ENCODE assay signal across 19 cellular contexts in the genomic region with DNA sequence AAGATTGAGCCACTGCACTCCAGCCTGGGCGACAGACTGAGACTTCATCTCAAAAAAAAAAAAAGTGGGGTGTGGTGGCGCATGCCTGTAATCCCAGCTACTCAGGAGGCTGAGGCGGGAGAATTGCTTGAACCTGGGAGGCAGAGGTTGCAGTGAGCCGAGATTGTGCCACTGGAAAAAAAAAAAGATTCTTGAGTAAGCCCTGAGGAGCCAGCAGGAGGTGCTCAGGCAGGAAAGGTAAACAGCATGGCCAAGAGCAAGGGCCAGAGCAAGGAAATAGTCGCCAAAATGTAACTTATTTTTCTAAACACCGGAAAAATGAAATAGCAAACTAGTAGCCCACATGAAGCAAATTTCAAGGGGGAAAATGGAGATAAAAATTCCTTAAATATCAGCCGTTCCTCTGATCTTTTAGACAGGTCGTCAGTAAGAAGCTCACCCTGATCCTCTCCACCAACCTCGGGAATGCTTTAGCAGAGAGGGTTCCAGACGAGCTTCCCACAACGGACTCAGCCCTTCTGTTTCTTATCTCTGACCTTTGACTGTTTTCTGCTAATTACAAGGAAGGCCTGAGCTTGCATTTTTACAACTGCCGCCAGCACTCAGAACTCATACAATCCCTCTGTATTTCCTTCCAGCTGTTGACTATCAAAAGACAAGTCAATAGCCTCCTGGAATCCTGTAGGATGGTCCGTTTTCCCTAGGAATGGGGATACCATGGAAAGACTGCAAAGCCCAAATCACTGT. TPM values are rescaled to one million over a fixed set of nuclear protein-coding genes. Genes with fewer than 3 reads are reported as not detected.
DNase-seq lines count a peak whose midpoint lies in the region; ATAC-seq and TF ChIP-seq lines count a peak whose summit lies in the region.
"Had no signal": no experiment of that assay in that cellular context is flagged by ENCODE, and none has a peak within 500 bp of the region (broad histone marks: within the 10 kb centered on the region; RNA-seq: fewer than 3 reads in every experiment).

No MANE protein-coding gene starts in this region.

- peaks cover 22% of the 10 kb centered on the region for H3K4me1 ChIP-seq in mucosa of descending colon (ENCODE audit: low read depth)

- TF ChIP-seq CTCF in Calu3 (IDR thresholded peaks at IDR 0.05; ENCODE audit: unreplicated experiment) (no peak), endothelial cell (IDR thresholded peaks at IDR 0.05; ENCODE audit: unreplicated experiment) (no peak), mucosa of descending colon (IDR thresholded peaks at IDR 0.05) (no peak)

- no peaks in the 10 kb centered on the region for H3K36me3 ChIP-seq in mucosa of descending colon (ENCODE audit: low read depth)
- H3K36me3 ChIP-seq: SJCRH30 had no signal

- H3K27me3 Mint-ChIP-seq in Calu3 (ENCODE audit: unreplicated experiment) (no peaks in the 10 kb centered on the region), endothelial cell (ENCODE audit: unreplicated experiment) (peaks cover 7% of the 10 kb centered on the region)
- H3K27me3 Mint-ChIP-seq: activated CD4-positive, alpha-beta T cell treated with anti-CD3 and anti-CD28 coated beads, Interleukin-2, amount 10 ng/mL, durations not matched to agents 24 days and 14 days; brain had no signal

- no peaks in the 10 kb centered on the region for H3K9me3 ChIP-seq in mucosa of descending colon
- H3K9me3 ChIP-seq: SJCRH30 had no signal

- H3K4me3 Mint-ChIP-seq in Calu3 (ENCODE audit: low read depth, unreplicated experiment) (no peak overlapping the region), endothelial cell (ENCODE audit: unreplicated experiment) (no peak overlapping the region)
- H3K4me3 Mint-ChIP-seq: activated CD4-positive, alpha-beta T cell treated with anti-CD3 and anti-CD28 coated beads, Interleukin-2, amount 10 ng/mL, durations not matched to agents 24 days and 14 days; activated naive CD4-positive, alpha-beta T cell treated with anti-CD3 and anti-CD28 coated beads for 36 hours; brain had no signal

- H3K36me3 Mint-ChIP-seq in Calu3 (ENCODE audit: insufficient read depth, unreplicated experiment) (no peaks in the 10 kb centered on the region), endothelial cell (ENCODE audit: low read depth, unreplicated experiment) (peaks cover 7% of the 10 kb centered on the region)
- H3K36me3 Mint-ChIP-seq: brain had no signal

- no TSS peak for BruUV-seq in Calu3 (replicated peaks; lab: Mats Ljungman, UMichigan)

- peak; percentile 75 for ATAC-seq in mucosa of descending colon
- ATAC-seq in GM21528 (IDR thresholded peaks at IDR 0.05; ENCODE audit: low FRiP score, unreplicated experiment): no peak

- peaks cover 28% of the 10 kb centered on the region for H3K4me1 Mint-ChIP-seq in Calu3 (ENCODE audit: low read depth, unreplicated experiment)
- peaks cover 65% of the 10 kb centered on the region for H3K4me1 Mint-ChIP-seq in endothelial cell (ENCODE audit: unreplicated experiment)

- intact Hi-C loops in Calu3 (cut with micrococcal nuclease; ENCODE audit: unreplicated experiment): loop anchor here (10.0 kb wide), 1 partner anchor 249 kb away; no protein-coding TSS in a partner anchor
- intact Hi-C loops in mucosa of descending colon (cut with DNase I, micrococcal nuclease): no loop called here

- DNase-seq in Calu3 (no peak), LoVo (ENCODE audit: low spot score) (peak; percentile 76), endothelial cell (ENCODE audit: low spot score) (peak; percentile 8), mucosa of descending colon (peak in 1 of 3 donors; percentile 62), GOT3 (lab: John Stamatoyannopoulos, UW) (no peak), HCEC 1CT (no peak), HUDEP-2 (lab: John Stamatoyannopoulos, UW; ENCODE audit: unreplicated experiment in 76 of 76) (no peak)
- DNase-seq: activated naive CD4-positive, alpha-beta T cell treated with anti-CD3 and anti-CD28 coated beads for 36 hours; activated T-cell treated with anti-CD3 and anti-CD28 coated beads for 4 hours; dermis blood vessel endothelial cell; NCI-H2081; NCI-H510A treated with DMSO at 0.1 percent for 48 hours; stimulated activated CD4-positive, alpha-beta T cell treated with anti-CD3 and anti-CD28 coated beads, Interleukin-4, amount 100 ng/mL, for 24 hours; stimulated activated CD8-positive, alpha-beta memory T cell treated with anti-CD3 and anti-CD28 coated beads, Interleukin-4, amount 100 ng/mL, for 48 hours; T1000 had no signal

- no peak overlapping the region for H3K4me3 ChIP-seq in mucosa of descending colon
- H3K4me3 ChIP-seq: SJCRH30 had no signal

- H3K27ac Mint-ChIP-seq in Calu3 (ENCODE audit: unreplicated experiment) (peak overlapping the region; percentile 1), endothelial cell (ENCODE audit: unreplicated experiment) (peak overlapping the region; percentile 80)
- H3K27ac Mint-ChIP-seq: activated CD4-positive, alpha-beta T cell treated with anti-CD3 and anti-CD28 coated beads, Interleukin-2, amount 10 ng/mL, durations not matched to agents 24 days and 14 days; activated naive CD4-positive, alpha-beta T cell treated with anti-CD3 and anti-CD28 coated beads for 36 hours; brain had no signal

- CTCF ChIA-PET in Calu3 (lab: Charles Lee): interaction anchor here (0.8 to 1.3 kb wide), 3 partner anchors 79 to 126 kb away, joined by 3 to 5 read pairs (median 3); no protein-coding TSS in a partner anchor

- H3K9me3 Mint-ChIP-seq in Calu3 (ENCODE audit: low read depth, unreplicated experiment): no peaks in the 10 kb centered on the region
- no peaks in the 10 kb centered on the region for H3K9me3 Mint-ChIP-seq in endothelial cell (ENCODE audit: unreplicated experiment)

RNA-seq across cellular contexts. Expression of gene AKAP13, which starts 45.0 kb away (rescaled TPM):
- total RNA-seq in Calu3 (2022) (145 and 169 TPM in 2 replicates), endothelial cell (ENCODE audit: unreplicated experiment) (249 TPM), mucosa of descending colon (100 to 1,000 TPM; 141 to 173 (median 150) TPM)

Comparison
In these comparisons a context has a peak if more than half of its experiments do, and no peak if none do; other contexts are left out.
1. DNase-seq: peak in LoVo (single experiment) and endothelial cell (single experiment); none in Calu3 (single experiment), GOT3 (single experiment), HCEC 1CT (single experiment) and HUDEP-2 (0 of 76).